In genomic region chr11:134466035-134466908, GRCh38 we compare ENCODE assay signal across 11 cellular contexts. TPM values are rescaled to one million over a fixed set of nuclear protein-coding genes. Genes with fewer than 3 reads are reported as not detected.
DNase-seq lines count a peak whose midpoint lies in the region; ATAC-seq and TF ChIP-seq lines count a peak whose summit lies in the region.
"Had no signal": no experiment of that assay in that cellular context is flagged by ENCODE, and none has a peak within 500 bp of the region (broad histone marks: within the 10 kb centered on the region; RNA-seq: fewer than 3 reads in every experiment).

No MANE protein-coding gene starts in this region.

- peak; percentile 55 for ATAC-seq in upper lobe of right lung
- ATAC-seq in HG02623 (IDR thresholded peaks at IDR 0.05; ENCODE audit: unreplicated experiment) = no peak

- H3K9me3 ChIP-seq in endocrine pancreas (ENCODE audit: control insufficient read depth, low read length) (no peaks in the 10 kb centered on the region), mucosa of rectum (ENCODE audit: control insufficient read depth in 2 of 2, low read length in 2 of 2) (no peaks in the 10 kb centered on the region), upper lobe of right lung (no peaks in the 10 kb centered on the region)

- H3K9ac ChIP-seq in endocrine pancreas (ENCODE audit: control insufficient read depth, insufficient read depth, low read length) (peak overlapping the region; percentile 62), mucosa of rectum (ENCODE audit: low read depth in 1 of 2, low read length in 2 of 2) (peak overlapping the region; percentile 56)

- intact Hi-C loops in upper lobe of right lung (cut with DNase I) = no loop called here

- TF ChIP-seq CTCF in upper lobe of right lung (IDR thresholded peaks at IDR 0.05) (no peak), GM10266 (IDR thresholded peaks at IDR 0.05; ENCODE audit: control insufficient read depth, insufficient read depth, low read depth, missing control alignments) (no peak)

- DNase-seq in NCI-H2171 treated with DMSO at 0.1 percent for 48 hours (lab: John Stamatoyannopoulos, UW) = peak; percentile 46
- no peak for DNase-seq in NCI-H2171 (lab: John Stamatoyannopoulos, UW)
- DNase-seq in upper lobe of right lung = no peak
- no peak for DNase-seq in SW480 (ENCODE audit: low spot score)
- DNase-seq in GM10266 (ENCODE audit: extremely low spot score) = no peak
- DNase-seq: activated CD4-positive, alpha-beta memory T cell treated with anti-CD3 and anti-CD28 coated beads for 36 hours; NCI-H1105; Right ventricle myocardium superior had no signal

- H3K4me3 ChIP-seq in endocrine pancreas (ENCODE audit: control insufficient read depth, insufficient read depth, low read length) = peak overlapping the region; percentile 75
- H3K4me3 ChIP-seq in mucosa of rectum (ENCODE audit: low read length in 2 of 2) = peak overlapping the region; percentile 53 to 79
- H3K4me3 ChIP-seq in upper lobe of right lung = no peak overlapping the region

- H3K27ac ChIP-seq in mucosa of rectum (ENCODE audit: low read depth in 2 of 2, low read length in 2 of 2) (peak overlapping the region; percentile 80 to 90), upper lobe of right lung (no peak overlapping the region)

- H3K36me3 ChIP-seq in endocrine pancreas (ENCODE audit: control insufficient read depth, insufficient read depth, low read length) (no peaks in the 10 kb centered on the region), mucosa of rectum (ENCODE audit: control insufficient read depth in 2 of 2, insufficient read depth in 2 of 2, low read length in 2 of 2) (peaks cover 4% of the 10 kb centered on the region in 2 donors), upper lobe of right lung (no peaks in the 10 kb centered on the region)

- H3K27me3 ChIP-seq in endocrine pancreas (ENCODE audit: control insufficient read depth, insufficient read depth, low read length) (no peaks in the 10 kb centered on the region), mucosa of rectum (ENCODE audit: control insufficient read depth in 2 of 2, insufficient read depth in 2 of 2, low read length in 2 of 2) (peaks cover 0 to 6% of the 10 kb centered on the region in 2 donors), upper lobe of right lung (no peaks in the 10 kb centered on the region)

- H3K4me1 ChIP-seq in endocrine pancreas (ENCODE audit: control insufficient read depth, insufficient read depth, low read length) (no peaks in the 10 kb centered on the region), mucosa of rectum (ENCODE audit: control insufficient read depth in 2 of 2, insufficient read depth in 2 of 2, low read length in 2 of 2) (peaks cover 10 to 20% of the 10 kb centered on the region in 2 donors), upper lobe of right lung (no peaks in the 10 kb centered on the region)

RNA-seq across cellular contexts. Expression of gene B3GAT1, which starts 54.2 kb away (rescaled TPM):
- 1.2 TPM for total RNA-seq in upper lobe of right lung
